ENCODE assay signal across 29 cellular contexts in genomic region chr18:59563386-59563785, GRCh38.
"Had no signal": no experiment of that assay in that cellular context is flagged by ENCODE, and none has a peak within 500 bp of the region (broad histone marks: within the 10 kb centered on the region; RNA-seq: fewer than 3 reads in every experiment).

No MANE protein-coding gene starts in this region.

- H3K9ac ChIP-seq: parathyroid adenoma had no signal

- H3K27me3 ChIP-seq: ovary, right lobe of liver, sigmoid colon, stomach, tibial artery, transverse colon, upper lobe of right lung, uterus had no signal

- DNase-seq: naive thymus-derived CD4-positive, alpha-beta T cell; natural killer cell; nephron progenitor cell; occipital lobe; ovary; posterior cingulate gyrus; psoas muscle; right cardiac atrium; right lobe of liver; sigmoid colon; small intestine; stimulated activated CD4-positive, alpha-beta T cell treated with anti-CD3 and anti-CD28 coated beads, Interleukin-15, amount 100 ng/mL, for 24 hours; stimulated activated CD4-positive, alpha-beta T cell treated with anti-CD3 and anti-CD28 coated beads, Interleukin-2, amount 100 ng/mL, for 24 hours; stimulated activated CD4-positive, alpha-beta T cell treated with anti-CD3 and anti-CD28 coated beads, Interleukin-2, amount 100 ng/mL, for 48 hours; stimulated activated CD4-positive, alpha-beta T cell treated with anti-CD3 and anti-CD28 coated beads, Interleukin-4, amount 100 ng/mL, for 24 hours; stimulated activated naive B cell treated with anti-CD40 and anti-IgM and Interleukin-4, amounts not matched to agents 10 μg/mL and 1 μg/mL and 100 μg/mL, for 72 hours; stimulated activated naive CD4-positive, alpha-beta T cell treated with Interleukin-2 at 50 U/mL for 16 hours; stomach; tibial artery; transverse colon; upper lobe of right lung; uterus had no signal

- H3K36me3 Mint-ChIP-seq: naive thymus-derived CD4-positive, alpha-beta T cell; natural killer cell; stimulated activated effector memory CD8-positive, alpha-beta T cell treated with anti-CD3 and anti-CD28 coated beads, Interleukin-12 subunit alpha, Interleukin-12 subunit beta, amount 100 ng/mL, for 72 hours; stimulated activated naive B cell treated with anti-CD40 and anti-IgM and Interleukin-4, amounts not matched to agents 10 μg/mL and 1 μg/mL and 100 μg/mL, for 72 hours had no signal

- H3K36me3 ChIP-seq: ovary, right lobe of liver, sigmoid colon, stomach, thoracic aorta, tibial artery, transverse colon, upper lobe of right lung, uterus had no signal

- H3K79me2 ChIP-seq: parathyroid adenoma had no signal

- H3K4me1 ChIP-seq: parathyroid adenoma, psoas muscle, right lobe of liver, tibial artery had no signal

- H3K27me3 Mint-ChIP-seq: type B pancreatic cell had no signal

- H3K4me3 ChIP-seq: ovary, psoas muscle, right lobe of liver, sigmoid colon, stomach, thoracic aorta, tibial artery, transverse colon, upper lobe of right lung, uterus had no signal

- H3K9me3 Mint-ChIP-seq: stimulated activated effector memory CD8-positive, alpha-beta T cell treated with anti-CD3 and anti-CD28 coated beads, Interleukin-12 subunit alpha, Interleukin-12 subunit beta, amount 100 ng/mL, for 72 hours; stimulated activated naive CD8-positive, alpha-beta T cell treated with anti-CD3 and anti-CD28 coated beads, Interleukin-15, Interleukin-2, amounts not matched to agents 100 ng/mL and 50 ng/mL, for 24 hours had no signal

- H3K27ac ChIP-seq: parathyroid adenoma, psoas muscle, right lobe of liver, stomach, thoracic aorta, tibial artery, transverse colon, upper lobe of right lung, uterus had no signal

- H3K27ac Mint-ChIP-seq: naive thymus-derived CD4-positive, alpha-beta T cell; natural killer cell; nephron progenitor cell; progenitor cell of endocrine pancreas; stimulated activated effector memory CD8-positive, alpha-beta T cell treated with anti-CD3 and anti-CD28 coated beads, Interleukin-12 subunit alpha, Interleukin-12 subunit beta, amount 100 ng/mL, for 72 hours; stimulated activated naive B cell treated with anti-CD40 and anti-IgM and Interleukin-4, amounts not matched to agents 10 μg/mL and 1 μg/mL and 100 μg/mL, for 72 hours; stimulated activated naive CD8-positive, alpha-beta T cell treated with anti-CD3 and anti-CD28 coated beads, Interleukin-15, Interleukin-2, amounts not matched to agents 100 ng/mL and 50 ng/mL, for 24 hours; type B pancreatic cell had no signal

- H3K4me3 Mint-ChIP-seq: naive thymus-derived CD4-positive, alpha-beta T cell; natural killer cell; nephron progenitor cell; neural crest cell; stimulated activated effector memory CD8-positive, alpha-beta T cell treated with anti-CD3 and anti-CD28 coated beads, Interleukin-12 subunit alpha, Interleukin-12 subunit beta, amount 100 ng/mL, for 72 hours; stimulated activated naive B cell treated with anti-CD40 and anti-IgM and Interleukin-4, amounts not matched to agents 10 μg/mL and 1 μg/mL and 100 μg/mL, for 72 hours; stimulated activated naive CD8-positive, alpha-beta T cell treated with anti-CD3 and anti-CD28 coated beads, Interleukin-15, Interleukin-2, amounts not matched to agents 100 ng/mL and 50 ng/mL, for 24 hours; type B pancreatic cell had no signal

- H2AFZ ChIP-seq: parathyroid adenoma had no signal

- H3K4me1 Mint-ChIP-seq: naive thymus-derived CD4-positive, alpha-beta T cell; natural killer cell; stimulated activated effector memory CD8-positive, alpha-beta T cell treated with anti-CD3 and anti-CD28 coated beads, Interleukin-12 subunit alpha, Interleukin-12 subunit beta, amount 100 ng/mL, for 72 hours; stimulated activated naive B cell treated with anti-CD40 and anti-IgM and Interleukin-4, amounts not matched to agents 10 μg/mL and 1 μg/mL and 100 μg/mL, for 72 hours had no signal

- H3K9me3 ChIP-seq: ovary, psoas muscle, right lobe of liver, stomach, thoracic aorta, tibial artery, transverse colon, upper lobe of right lung, uterus had no signal
